ENCODE assay signal across 9 cellular contexts in genomic region chr4:40264995-40265909, GRCh38.
A peak's percentile ranks its signal among the peaks of the same experiment; 100 is the strongest.
DNase-seq lines count a peak whose midpoint lies in the region; ATAC-seq and TF ChIP-seq lines count a peak whose summit lies in the region.
"Had no signal": no experiment of that assay in that cellular context is flagged by ENCODE, and none has a peak within 500 bp of the region (broad histone marks: within the 10 kb centered on the region; RNA-seq: fewer than 3 reads in every experiment).

No MANE protein-coding gene starts in this region.

- ATAC-seq in HG02759 (IDR thresholded peaks at IDR 0.05; ENCODE audit: unreplicated experiment) = peak; percentile 85
- ATAC-seq in foreskin keratinocyte = peak; percentile 15
- ATAC-seq in GM21381 (IDR thresholded peaks at IDR 0.05; ENCODE audit: unreplicated experiment) = no peak

- no peaks in the 10 kb centered on the region for H3K36me3 ChIP-seq in SJCRH30
- H3K36me3 ChIP-seq: cardiac muscle cell had no signal

- peak overlapping the region; percentile 17 for H3K4me3 ChIP-seq in SJCRH30
- H3K4me3 ChIP-seq: cardiac muscle cell had no signal

- DNase-seq in COLO668 (lab: John Stamatoyannopoulos, UW; ENCODE audit: unreplicated experiment) = peak; percentile 70
- peak; percentile 85 to 91 for DNase-seq in SJCRH30
- DNase-seq in foreskin keratinocyte = no peak
- DNase-seq in RKO (ENCODE audit: low spot score) = no peak
- no peak for DNase-seq in middle frontal gyrus (ENCODE audit: extremely low spot score, low spot score)
- DNase-seq in GOT3 (lab: John Stamatoyannopoulos, UW) = no peak

- no peaks in the 10 kb centered on the region for H3K27me3 ChIP-seq in SJCRH30
- H3K27me3 ChIP-seq in foreskin keratinocyte = no peaks in the 10 kb centered on the region
- H3K27me3 ChIP-seq: cardiac muscle cell had no signal

- peaks cover 6% of the 10 kb centered on the region; the same call in 1 of the 2 replicates for H3K4me1 ChIP-seq in SJCRH30
- H3K4me1 ChIP-seq in foreskin keratinocyte = no peaks in the 10 kb centered on the region

- H3K27ac ChIP-seq in SJCRH30 (peak overlapping the region; percentile 57), foreskin keratinocyte (no peak overlapping the region)
- H3K27ac ChIP-seq: cardiac muscle cell had no signal

- H3K9me3 ChIP-seq in SJCRH30 (replicated peaks) = no peaks in the 10 kb centered on the region

- TF ChIP-seq CTCF in foreskin keratinocyte (conservative IDR thresholded peaks at IDR 0.05) = peak; percentile 8

Comparison
In these comparisons a context has a peak if more than half of its experiments do, and no peak if none do; other contexts are left out.
1. DNase-seq: peak in COLO668 (single experiment) and SJCRH30 (2 of 2); none in foreskin keratinocyte (0 of 2), RKO (single experiment), middle frontal gyrus (single experiment) and GOT3 (single experiment).